33 cellular contexts compared by ENCODE assay signal in genomic region chr15:57665187-57665586, GRCh38.
"Had no signal": no experiment of that assay in that cellular context is flagged by ENCODE, and none has a peak within 500 bp of the region (broad histone marks: within the 10 kb centered on the region; RNA-seq: fewer than 3 reads in every experiment).

No MANE protein-coding gene starts in this region.

- H3K4me3 ChIP-seq: ascending aorta, breast epithelium, cardiac muscle cell, colonic mucosa, heart left ventricle had no signal

- FAIRE-seq: endometrium, endothelial cell of umbilical vein, frontal cortex had no signal

- DNase-seq: activated CD4-positive, alpha-beta T cell treated with anti-CD3 and anti-CD28 coated beads for 36 hours; activated CD4-positive, alpha-beta T cell treated with anti-CD3 and anti-CD28 coated beads, Interleukin-2, amount 10 ng/mL, durations not matched to agents 7 days and 5 days; activated CD4-positive, alpha-beta T cell treated with anti-CD3 and anti-CD28 coated beads, Interleukin-2, amount 50 U/mL, for 4 hours; activated CD4-positive, CD25-positive, alpha-beta regulatory T cell; activated CD4-positive, CD25-positive, alpha-beta regulatory T cell treated with anti-CD3 and anti-CD28 coated beads, Interleukin-2, amount 50 U/mL, for 72 hours; activated CD8-positive, alpha-beta memory T cell treated with anti-CD3 and anti-CD28 coated beads for 24 hours; activated CD8-positive, alpha-beta T cell treated with anti-CD3 and anti-CD28 coated beads for 36 hours; activated effector memory CD4-positive, alpha-beta T cell treated with anti-CD3 and anti-CD28 coated beads, Interleukin-2, amount 50 U/mL, for 16 hours; activated naive CD4-positive, alpha-beta T cell treated with anti-CD3 and anti-CD28 coated beads for 36 hours; activated naive CD8-positive, alpha-beta T cell treated with anti-CD3 and anti-CD28 coated beads for 36 hours; activated naive CD8-positive, alpha-beta T cell treated with anti-CD3 and anti-CD28 coated beads, Interleukin-2, amount 50 U/mL, for 24 hours; activated T-cell treated with anti-CD3 and anti-CD28 coated beads, Interleukin-2, amount 50 U/mL, for 4 hours; central memory CD4-positive, alpha-beta T cell; cerebellar nuclear complex; colonic mucosa; effector CD8-positive, alpha-beta T cell; glutamatergic neuron; heart left ventricle; T-helper 1 cell; T-helper 17 cell; T1000 had no signal

- H3K36me3 ChIP-seq: ascending aorta, breast epithelium, colonic mucosa had no signal

- H3K27me3 Mint-ChIP-seq: activated naive CD4-positive, alpha-beta T cell treated with anti-CD3 and anti-CD28 coated beads, Interleukin-2, amount 50 U/mL, for 24 hours had no signal

- ATAC-seq: activated CD4-positive, alpha-beta T cell treated with anti-CD3 and anti-CD28 coated beads for 36 hours; activated CD8-positive, alpha-beta T cell treated with anti-CD3 and anti-CD28 coated beads for 36 hours; activated naive CD8-positive, alpha-beta T cell treated with anti-CD3 and anti-CD28 coated beads, Interleukin-2, amount 50 U/mL, for 24 hours; activated T-cell treated with anti-CD3 and anti-CD28 coated beads, Interleukin-2, amount 50 U/mL, for 4 hours; heart left ventricle; T-helper 17 cell had no signal

- H3K9me3 Mint-ChIP-seq: activated CD4-positive, alpha-beta T cell treated with anti-CD3 and anti-CD28 coated beads, Interleukin-2, amount 10 ng/mL, durations not matched to agents 7 days and 5 days; activated CD8-positive, alpha-beta T cell treated with anti-CD3 and anti-CD28 coated beads for 36 hours; activated naive CD4-positive, alpha-beta T cell treated with anti-CD3 and anti-CD28 coated beads for 36 hours; activated naive CD4-positive, alpha-beta T cell treated with anti-CD3 and anti-CD28 coated beads, Interleukin-2, amount 50 U/mL, for 24 hours; activated naive CD8-positive, alpha-beta T cell treated with anti-CD3 and anti-CD28 coated beads for 36 hours; activated naive CD8-positive, alpha-beta T cell treated with anti-CD3 and anti-CD28 coated beads, Interleukin-2, amount 50 U/mL, for 24 hours; activated T-cell treated with anti-CD3 and anti-CD28 coated beads, Interleukin-2, amount 50 U/mL, for 4 hours; activated T-helper 1 cell treated with anti-CD3 and anti-CD28 coated beads, Interleukin-12 subunit alpha, Interleukin-12 subunit beta, Interleukin-2, Interleukin-4 antibody, amounts not matched to agents 30 ng/mL and 10 ng/mL and 1 ng/mL, durations not matched to agents 14 hours and 24 hours and 36 hours; activated T-helper 2 cell treated with anti-CD3 and anti-CD28 coated beads, Interferon-gamma antibody, Interleukin-2, Interleukin-4, amounts not matched to agents 10 μg/mL and 5 μg/mL and 100 μg/mL, durations not matched to agents 14 hours and 24 hours and 36 hours; brain; T-helper 2 cell treated with Interferon-gamma antibody and Interleukin-4, amounts not matched to agents 5 μg/mL and 100 μg/mL, for 36 hours had no signal

- H3K27ac ChIP-seq: ascending aorta, breast epithelium, cardiac muscle cell, colonic mucosa, epithelial cell of prostate had no signal

- H3K4me1 Mint-ChIP-seq: activated CD4-positive, alpha-beta T cell treated with anti-CD3 and anti-CD28 coated beads, Interleukin-2, amount 10 ng/mL, durations not matched to agents 7 days and 5 days; activated naive CD4-positive, alpha-beta T cell treated with anti-CD3 and anti-CD28 coated beads, Interleukin-2, amount 50 U/mL, for 24 hours; activated naive CD8-positive, alpha-beta T cell treated with anti-CD3 and anti-CD28 coated beads, Interleukin-2, amount 50 U/mL, for 24 hours; T-helper 17 cell had no signal

- H3K36me3 Mint-ChIP-seq: activated naive CD4-positive, alpha-beta T cell treated with anti-CD3 and anti-CD28 coated beads, Interleukin-2, amount 50 U/mL, for 24 hours; activated naive CD8-positive, alpha-beta T cell treated with anti-CD3 and anti-CD28 coated beads for 36 hours; brain had no signal

- H3K27ac Mint-ChIP-seq: activated CD4-positive, alpha-beta T cell treated with anti-CD3 and anti-CD28 coated beads for 36 hours; activated CD4-positive, alpha-beta T cell treated with anti-CD3 and anti-CD28 coated beads, Interleukin-2, amount 10 ng/mL, durations not matched to agents 7 days and 5 days; activated CD8-positive, alpha-beta T cell treated with anti-CD3 and anti-CD28 coated beads for 36 hours; activated naive CD4-positive, alpha-beta T cell treated with anti-CD3 and anti-CD28 coated beads for 36 hours; activated naive CD4-positive, alpha-beta T cell treated with anti-CD3 and anti-CD28 coated beads, Interleukin-2, amount 50 U/mL, for 24 hours; activated naive CD8-positive, alpha-beta T cell treated with anti-CD3 and anti-CD28 coated beads for 36 hours; activated naive CD8-positive, alpha-beta T cell treated with anti-CD3 and anti-CD28 coated beads, Interleukin-2, amount 50 U/mL, for 24 hours; activated T-helper 1 cell treated with anti-CD3 and anti-CD28 coated beads, Interleukin-12 subunit alpha, Interleukin-12 subunit beta, Interleukin-2, Interleukin-4 antibody, amounts not matched to agents 30 ng/mL and 10 ng/mL and 1 ng/mL, durations not matched to agents 14 hours and 24 hours and 36 hours; activated T-helper 2 cell treated with anti-CD3 and anti-CD28 coated beads, Interferon-gamma antibody, Interleukin-2, Interleukin-4, amounts not matched to agents 10 μg/mL and 5 μg/mL and 100 μg/mL, durations not matched to agents 14 hours and 24 hours and 36 hours; brain; T-helper 17 cell; T-helper 2 cell treated with Interferon-gamma antibody and Interleukin-4, amounts not matched to agents 5 μg/mL and 100 μg/mL, for 36 hours had no signal

- H3K4me1 ChIP-seq: breast epithelium, colonic mucosa had no signal

- H3K9me3 ChIP-seq: ascending aorta, breast epithelium, colonic mucosa, heart left ventricle had no signal

- H3K4me3 Mint-ChIP-seq: activated CD4-positive, alpha-beta T cell treated with anti-CD3 and anti-CD28 coated beads for 36 hours; activated CD4-positive, alpha-beta T cell treated with anti-CD3 and anti-CD28 coated beads, Interleukin-2, amount 10 ng/mL, durations not matched to agents 7 days and 5 days; activated CD8-positive, alpha-beta T cell treated with anti-CD3 and anti-CD28 coated beads for 36 hours; activated naive CD4-positive, alpha-beta T cell treated with anti-CD3 and anti-CD28 coated beads for 36 hours; activated naive CD4-positive, alpha-beta T cell treated with anti-CD3 and anti-CD28 coated beads, Interleukin-2, amount 50 U/mL, for 24 hours; activated naive CD8-positive, alpha-beta T cell treated with anti-CD3 and anti-CD28 coated beads for 36 hours; activated naive CD8-positive, alpha-beta T cell treated with anti-CD3 and anti-CD28 coated beads, Interleukin-2, amount 50 U/mL, for 24 hours; activated T-cell treated with anti-CD3 and anti-CD28 coated beads, Interleukin-2, amount 50 U/mL, for 4 hours; activated T-helper 1 cell treated with anti-CD3 and anti-CD28 coated beads, Interleukin-12 subunit alpha, Interleukin-12 subunit beta, Interleukin-2, Interleukin-4 antibody, amounts not matched to agents 30 ng/mL and 10 ng/mL and 1 ng/mL, durations not matched to agents 14 hours and 24 hours and 36 hours; brain; T-helper 17 cell; T-helper 2 cell treated with Interferon-gamma antibody and Interleukin-4, amounts not matched to agents 5 μg/mL and 100 μg/mL, for 36 hours had no signal

- H3K27me3 ChIP-seq: ascending aorta, breast epithelium, cardiac muscle cell, colonic mucosa, heart left ventricle had no signal
